ENCODE assay signal across 11 cellular contexts in genomic region chr6:15505463-15505918, GRCh38.
A peak's percentile ranks its signal among the peaks of the same experiment; 100 is the strongest.
DNase-seq lines count a peak whose midpoint lies in the region; ATAC-seq and TF ChIP-seq lines count a peak whose summit lies in the region.
"Had no signal": no experiment of that assay in that cellular context is flagged by ENCODE, and none has a peak within 500 bp of the region (broad histone marks: within the 10 kb centered on the region; RNA-seq: fewer than 3 reads in every experiment).

No MANE protein-coding gene starts in this region.

- peaks cover 30% of the 10 kb centered on the region for H3K36me3 Mint-ChIP-seq in mesothelial cell of epicardium

- H3F3A ChIP-seq in SK-N-SH (replicated peaks; ENCODE audit: insufficient read depth) = peaks cover 10% of the 10 kb centered on the region

- no peak for TF ChIP-seq POLR2A in suprapubic skin (IDR thresholded peaks at IDR 0.05)

- H3K27ac Mint-ChIP-seq in mesothelial cell of epicardium = peak overlapping the region; percentile 69

- H3K27me3 ChIP-seq in SK-N-SH (ENCODE audit: insufficient read depth) (no peaks in the 10 kb centered on the region), suprapubic skin (no peaks in the 10 kb centered on the region)

- no peak for TF ChIP-seq EP300 in SK-N-SH (IDR thresholded peaks at IDR 0.05; ENCODE audit: borderline replicate concordance in 1 of 2, low read depth in 1 of 2, low read length in 1 of 2)
- TF ChIP-seq EP300 in suprapubic skin (IDR thresholded peaks at IDR 0.05) = no peak

- ATAC-seq in SK-N-SH treated with all-trans-retinoic acid at 6 μM for 48 hours = no peak
- ATAC-seq in HG03342 (IDR thresholded peaks at IDR 0.05; ENCODE audit: unreplicated experiment) = no peak

- H3K27ac ChIP-seq in SK-N-SH (ENCODE audit: low read depth in 2 of 2, low read length in 1 of 2) = peak overlapping the region; percentile 78 to 89
- H3K27ac ChIP-seq in caudate nucleus (ENCODE audit: low read depth, low read length) = peak overlapping the region; percentile 76
- peak overlapping the region; percentile 55 for H3K27ac ChIP-seq in suprapubic skin
- H3K27ac ChIP-seq: 22Rv1 had no signal

- intact Hi-C loops in posterior vena cava (cut with DNase I) = loop anchor here in 1 of 2 donors (10.0 kb wide), 1 partner anchor 99 kb away; no protein-coding TSS in a partner anchor

- H3K4me1 Mint-ChIP-seq in mesothelial cell of epicardium = peaks cover 46% of the 10 kb centered on the region

- peaks cover 60% of the 10 kb centered on the region for H4K20me1 ChIP-seq in SK-N-SH (ENCODE audit: insufficient read depth)

- H3K79me2 ChIP-seq in SK-N-SH (ENCODE audit: insufficient read depth) = 0 out of 2 replicates have a peak, but pooled peaks cover 7% of the 10 kb centered on the region

- WGBS in SK-N-SH (ENCODE audit: low lambda C conversion rate) = 94% methylated on average over 15 of the region's 18 CpGs
- WGBS in suprapubic skin = 86% methylated on average over 18 of the region's 18 CpGs

- no peaks in the 10 kb centered on the region for H3K9me3 Mint-ChIP-seq in mesothelial cell of epicardium

- no peaks in the 10 kb centered on the region for H3K9me2 ChIP-seq in SK-N-SH

- no peak for TF ChIP-seq RAD21 in SK-N-SH (IDR thresholded peaks at IDR 0.05; ENCODE audit: low read length)

- no peak for DNase-seq in SK-N-SH
- DNase-seq in caudate nucleus (lab: John Stamatoyannopoulos, UW) = no peak
- no peak for DNase-seq in mesothelial cell of epicardium (ENCODE audit: low spot score in 2 of 2, unreplicated experiment in 2 of 2)
- DNase-seq in suprapubic skin (ENCODE audit: low spot score in 2 of 2) = peak; percentile 64 to 67
- DNase-seq in HT-29 (ENCODE audit: low spot score) = no peak
- no peak for DNase-seq in posterior vena cava (ENCODE audit: low spot score)
- DNase-seq: MM.1S, NCI-H526 had no signal

- H3K9ac ChIP-seq in SK-N-SH = peak overlapping the region; percentile 43; the same call in 1 of the 2 replicates

- H3K4me1 ChIP-seq in SK-N-SH (ENCODE audit: control insufficient read depth in 1 of 2, insufficient read depth in 2 of 2, low read depth in 1 of 2, low read length in 1 of 2) (peaks cover 25 to 33% of the 10 kb centered on the region in 2 experiments), suprapubic skin (peaks cover 37% of the 10 kb centered on the region)

- H3K4me3 Mint-ChIP-seq in mesothelial cell of epicardium = no peak overlapping the region

- H2AFZ ChIP-seq in SK-N-SH (ENCODE audit: low read depth) = no peak overlapping the region

- H3K9me3 ChIP-seq in SK-N-SH (no peaks in the 10 kb centered on the region), suprapubic skin (no peaks in the 10 kb centered on the region)

- POLR2A ChIA-PET in SK-N-SH (lab: Yijun Ruan, JAX) = no interaction called here

- H3K36me3 ChIP-seq in SK-N-SH (replicated peaks in 1 of 2; ENCODE audit: control insufficient read depth in 1 of 2, insufficient read depth in 2 of 2, low read length in 1 of 2) (peaks cover 7 to 8% of the 10 kb centered on the region in 2 experiments), suprapubic skin (peaks cover 64% of the 10 kb centered on the region)

- H3K4me3 ChIP-seq in SK-N-SH (ENCODE audit: low read depth in 2 of 2, low read length in 1 of 2) (peak overlapping the region; percentile 35 to 49), suprapubic skin (peak overlapping the region; percentile 35)

- no peaks in the 10 kb centered on the region for H3K27me3 Mint-ChIP-seq in mesothelial cell of epicardium (ENCODE audit: low read depth)

- CTCF ChIA-PET in SK-N-SH (lab: Yijun Ruan, JAX) = interaction anchor here (0.5 to 3.6 kb wide), 12 partner anchors 13 to 126 kb away, joined by 3 to 15 read pairs (median 4); no protein-coding TSS in a partner anchor

- peak overlapping the region; percentile 73 for H3K4me2 ChIP-seq in SK-N-SH

- TF ChIP-seq CTCF in SK-N-SH (IDR thresholded peaks at IDR 0.05) (no peak), mesothelial cell of epicardium (IDR thresholded peaks at IDR 0.05; ENCODE audit: unreplicated experiment) (no peak), suprapubic skin (IDR thresholded peaks at IDR 0.05) (no peak)

TF ChIP-seq in SK-N-SH, 30 proteins besides CTCF, POLR2A, EP300 and RAD21 (continues in another document):
- TF ChIP-seq RFX5 (IDR thresholded peaks at IDR 0.05; ENCODE audit: low read length) = no peak
- TF ChIP-seq USF2 (IDR thresholded peaks at IDR 0.05; ENCODE audit: borderline replicate concordance, low read depth, low read length) = no peak
- TF ChIP-seq SIN3A (IDR thresholded peaks at IDR 0.05; ENCODE audit: borderline replicate concordance, low read depth, low read length) = no peak
- TF ChIP-seq IRF3 (IDR thresholded peaks at IDR 0.05; ENCODE audit: low read depth, low read length) = no peak
- no peak for TF ChIP-seq GABPA (IDR thresholded peaks at IDR 0.05; ENCODE audit: low read depth)
- TF ChIP-seq NRF1 (IDR thresholded peaks at IDR 0.05; ENCODE audit: low read depth, low read length) = no peak
- TF ChIP-seq RCOR1 (IDR thresholded peaks at IDR 0.05; ENCODE audit: low read length) = no peak

TF ChIP-seq in SK-N-SH treated with all-trans-retinoic acid at 6 μM for 48 hours, 23 proteins besides CTCF, POLR2A, EP300 and RAD21:
- TF ChIP-seq ZFP3 (CRISPR knock-in tag; IDR thresholded peaks at IDR 0.05) = no peak
- TF ChIP-seq ESRRG (CRISPR knock-in tag; IDR thresholded peaks at IDR 0.05) = no peak
- TF ChIP-seq ZNF565 (CRISPR knock-in tag; conservative IDR thresholded peaks at IDR 0.05; ENCODE audit: low read depth) = no peak
- no peak for TF ChIP-seq CREB5 (CRISPR knock-in tag; IDR thresholded peaks at IDR 0.05; ENCODE audit: low read depth)
- TF ChIP-seq SNAI2 (CRISPR knock-in tag; IDR thresholded peaks at IDR 0.05) = no peak

Comparison
In these comparisons a context has a peak if more than half of its experiments do, and no peak if none do; other contexts are left out.
1. DNase-seq: peak in suprapubic skin (2 of 2); none in SK-N-SH (single experiment), caudate nucleus (0 of 61), mesothelial cell of epicardium (0 of 2), HT-29 (single experiment) and posterior vena cava (single experiment).
2. Peak in every context shown above with its lines, with median percentiles within 50 percentile points of each other: H3K27ac ChIP-seq.